7 cellular contexts compared by ENCODE assay signal in genomic region chr17:50372708-50373556, GRCh38. TPM values are rescaled to one million over a fixed set of nuclear protein-coding genes. Genes with fewer than 3 reads are reported as not detected.
DNase-seq lines count a peak whose midpoint lies in the region; ATAC-seq and TF ChIP-seq lines count a peak whose summit lies in the region.

Gene EME1 (plus strand): TSS chr17:50373229. CDS start chr17:50375209, 1,980 bp downstream.
Gene MRPL27 (minus strand): TSS chr17:50373184. CDS start chr17:50373170, 14 bp downstream.

- no peaks in the 10 kb centered on the region for H3K9me3 ChIP-seq in iPS-18a (ENCODE audit: control insufficient read depth, low read depth, low read length)
- H3K9me3 ChIP-seq in skeletal muscle tissue (ENCODE audit: control insufficient read depth in 3 of 3, low read length in 3 of 3): no peaks in the 10 kb centered on the region

- ATAC-seq in GM18520 (IDR thresholded peaks at IDR 0.05; ENCODE audit: unreplicated experiment): peak; percentile 64
- ATAC-seq in HG03045 (IDR thresholded peaks at IDR 0.05; ENCODE audit: unreplicated experiment): peak; percentile 89

- H3K27ac ChIP-seq in brain microvascular endothelial cell (peak within 1 kb of the TSS; percentile 94), iPS-18a (ENCODE audit: low read length) (peak within 1 kb of the TSS; percentile 96), skeletal muscle tissue (ENCODE audit: low read depth, low read length) (peak within 1 kb of the TSS; percentile 96)

- peak within 1 kb of the TSS; percentile 72 for H3K4me3 ChIP-seq in brain microvascular endothelial cell (ENCODE audit: low read depth, low read length)
- peak within 1 kb of the TSS; percentile 99 for H3K4me3 ChIP-seq in iPS-18a (ENCODE audit: low read length)
- H3K4me3 ChIP-seq in skeletal muscle tissue (ENCODE audit: low read length in 3 of 3): peak within 1 kb of the TSS; percentile 99 to 100 (median 100)

- TF ChIP-seq CTCF in brain microvascular endothelial cell (IDR thresholded peaks at IDR 0.05; ENCODE audit: low read depth, low read length, missing control alignments): no peak

- H3K27me3 ChIP-seq in brain microvascular endothelial cell (replicated peaks) (no peaks in the 10 kb centered on the region), iPS-18a (ENCODE audit: control insufficient read depth, insufficient read depth, low read length) (no peaks in the 10 kb centered on the region), skeletal muscle tissue (ENCODE audit: control insufficient read depth in 3 of 3, insufficient read depth in 3 of 3, low read length in 3 of 3) (no peaks in the 10 kb centered on the region)

- peak; percentile 89 for DNase-seq in NCI-H2107 treated with DMSO at 0.1 percent for 48 hours (lab: John Stamatoyannopoulos, UW; ENCODE audit: unreplicated experiment)
- peak; percentile 82 for DNase-seq in UCSD-AML1 (lab: John Stamatoyannopoulos, UW; ENCODE audit: unreplicated experiment)
- peak; percentile 82 for DNase-seq in brain microvascular endothelial cell

- H3K4me1 ChIP-seq in iPS-18a (ENCODE audit: control insufficient read depth, low read depth, low read length) (peaks cover 4% of the 10 kb centered on the region), skeletal muscle tissue (ENCODE audit: control insufficient read depth in 3 of 3, insufficient read depth in 3 of 3, low read length in 3 of 3) (peaks cover 13 to 32% (median 19%) of the 10 kb centered on the region in 3 donors)

- in situ Hi-C loops in brain microvascular endothelial cell (cut with HindIII; ENCODE audit: low pct_ligation_motif_present, low sequenced_read_pairs): no loop called here

- H3K9ac ChIP-seq in iPS-18a (ENCODE audit: low read length) (peak within 1 kb of the TSS; percentile 96), skeletal muscle tissue (ENCODE audit: low read depth in 1 of 3, low read length in 3 of 3) (peak within 1 kb of the TSS; percentile 95 to 97 (median 96))

- H3K36me3 ChIP-seq in brain microvascular endothelial cell (replicated peaks) (peaks cover 26% of the 10 kb centered on the region), iPS-18a (ENCODE audit: control insufficient read depth, low read depth, low read length) (peaks cover 34% of the 10 kb centered on the region), skeletal muscle tissue (ENCODE audit: control insufficient read depth in 3 of 3, insufficient read depth in 3 of 3, low read length in 3 of 3) (peaks cover 20 to 29% (median 28%) of the 10 kb centered on the region in 3 donors)

RNA-seq across cellular contexts. Expression of gene EME1, which starts in this region (rescaled TPM):
- 2.1 TPM for total RNA-seq in skeletal muscle tissue

RNA-seq across cellular contexts. Expression of gene MRPL27, which starts in this region (rescaled TPM):
- total RNA-seq in skeletal muscle tissue: 65.2 TPM

Comparison
In these comparisons a context has a peak if more than half of its experiments do, and no peak if none do; other contexts are left out.
1. Peak in every context shown above with its lines: DNase-seq, ATAC-seq, H3K4me3 ChIP-seq and H3K27ac ChIP-seq.